ENCODE assay signal across 11 cellular contexts in genomic region chr13:41502676-41503075, GRCh38. TPM values are rescaled to one million over a fixed set of nuclear protein-coding genes. Genes with fewer than 3 reads are reported as not detected.
DNase-seq lines count a peak whose midpoint lies in the region; ATAC-seq and TF ChIP-seq lines count a peak whose summit lies in the region.
"Had no signal": no experiment of that assay in that cellular context is flagged by ENCODE, and none has a peak within 500 bp of the region (broad histone marks: within the 10 kb centered on the region; RNA-seq: fewer than 3 reads in every experiment).

No MANE protein-coding gene starts in this region.

- no peaks in the 10 kb centered on the region for H3K27me3 Mint-ChIP-seq in activated naive CD8-positive, alpha-beta T cell treated with anti-CD3 and anti-CD28 coated beads, Interleukin-2, amount 50 U/mL, for 24 hours

- H3K27ac Mint-ChIP-seq in activated naive CD8-positive, alpha-beta T cell treated with anti-CD3 and anti-CD28 coated beads, Interleukin-2, amount 50 U/mL, for 24 hours: peak overlapping the region; percentile 36

- peaks cover 64% of the 10 kb centered on the region for H3K4me1 Mint-ChIP-seq in activated naive CD8-positive, alpha-beta T cell treated with anti-CD3 and anti-CD28 coated beads, Interleukin-2, amount 50 U/mL, for 24 hours

- intact Hi-C loops in testis (cut with DNase I; ENCODE audit: low total_unique reads) (no loop called here), cardiac septum (cut with DNase I) (no loop called here), right lobe of liver (cut with DNase I) (no loop called here)

- peaks cover 12% of the 10 kb centered on the region for H3K9me3 Mint-ChIP-seq in activated naive CD8-positive, alpha-beta T cell treated with anti-CD3 and anti-CD28 coated beads, Interleukin-2, amount 50 U/mL, for 24 hours

- H3K27me3 ChIP-seq in testis (no peaks in the 10 kb centered on the region), right lobe of liver (no peaks in the 10 kb centered on the region)

- no peak for TF ChIP-seq POLR2A in testis (IDR thresholded peaks at IDR 0.05)
- no peak for TF ChIP-seq POLR2A in right lobe of liver (IDR thresholded peaks at IDR 0.05)

- H3K4me3 Mint-ChIP-seq in activated naive CD8-positive, alpha-beta T cell treated with anti-CD3 and anti-CD28 coated beads, Interleukin-2, amount 50 U/mL, for 24 hours: no peak overlapping the region

- TF ChIP-seq CTCF in testis (IDR thresholded peaks at IDR 0.05): no peak
- no peak for TF ChIP-seq CTCF in right lobe of liver (IDR thresholded peaks at IDR 0.05)

- no peak for DNase-seq in activated naive CD8-positive, alpha-beta T cell treated with anti-CD3 and anti-CD28 coated beads, Interleukin-2, amount 50 U/mL, for 24 hours
- DNase-seq in testis: no peak
- DNase-seq in activated CD4-positive, CD25-positive, alpha-beta regulatory T cell (lab: John Stamatoyannopoulos, UW): no peak
- DNase-seq in cardiac septum (ENCODE audit: low spot score): no peak
- DNase-seq in right lobe of liver: no peak

- H3K27ac ChIP-seq in testis: no peak overlapping the region
- H3K27ac ChIP-seq in right lobe of liver: no peak overlapping the region
- H3K27ac ChIP-seq: RWPE1 had no signal

- no peak overlapping the region for H3K4me3 ChIP-seq in testis
- no peak overlapping the region for H3K4me3 ChIP-seq in right lobe of liver
- H3K4me3 ChIP-seq: K562 had no signal

- 83 to 89% methylated on average over 9 of the region's 9 CpGs for WGBS in testis, 2 donors
- 56% methylated on average over 6 of the region's 9 CpGs for whole genome bisulfite sequencing in right lobe of liver (ENCODE audit: insufficient coverage, low coverage, low lambda C conversion rate, missing lambda C conversion rate)

- H3K36me3 ChIP-seq in testis (ENCODE audit: low read depth, missing control alignments) (no peaks in the 10 kb centered on the region), right lobe of liver (no peaks in the 10 kb centered on the region)

- no peaks in the 10 kb centered on the region for H3K4me1 ChIP-seq in testis
- no peaks in the 10 kb centered on the region for H3K4me1 ChIP-seq in right lobe of liver

- peak; percentile 76 for ATAC-seq in GM18517 (IDR thresholded peaks at IDR 0.05; ENCODE audit: unreplicated experiment)
- ATAC-seq in GM21390 (IDR thresholded peaks at IDR 0.05; ENCODE audit: unreplicated experiment): peak; percentile 77
- ATAC-seq in HG03159 (IDR thresholded peaks at IDR 0.05; ENCODE audit: unreplicated experiment): peak; percentile 68
- ATAC-seq in activated naive CD8-positive, alpha-beta T cell treated with anti-CD3 and anti-CD28 coated beads, Interleukin-2, amount 50 U/mL, for 24 hours: no peak
- no peak for ATAC-seq in right lobe of liver
- ATAC-seq: K562, left colon had no signal

- peaks cover 10% of the 10 kb centered on the region for H3K36me3 Mint-ChIP-seq in activated naive CD8-positive, alpha-beta T cell treated with anti-CD3 and anti-CD28 coated beads, Interleukin-2, amount 50 U/mL, for 24 hours (ENCODE audit: low read depth)

- no peaks in the 10 kb centered on the region for H3K9me3 ChIP-seq in testis
- no peaks in the 10 kb centered on the region for H3K9me3 ChIP-seq in right lobe of liver

RNA-seq across cellular contexts. Expression of gene RGCC, which starts 45.3 kb away (rescaled TPM):
- total RNA-seq in testis (10 to 100 TPM; 15.1 to 26.5 TPM), cardiac septum (41.4 TPM), right lobe of liver (1 to 10 TPM in 3 of 6 experiments, under 1 TPM in 2, not detected in 1; 0.51 to 4.9 (median 2.3) TPM)
- polyA plus RNA-seq in testis (ENCODE audit: insufficient read depth, low read depth, low replicate concordance): 64.2 TPM

Comparison
In these comparisons a context has a peak if more than half of its experiments do, and no peak if none do; other contexts are left out.
1. ATAC-seq: peak in GM18517 (single experiment), GM21390 (single experiment) and HG03159 (single experiment); none in activated naive CD8-positive, alpha-beta T cell treated with anti-CD3 and anti-CD28 coated beads, Interleukin-2, amount 50 U/mL, for 24 hours (single experiment) and right lobe of liver (0 of 4).